ENCODE assay signal across 19 cellular contexts in the genomic region with DNA sequence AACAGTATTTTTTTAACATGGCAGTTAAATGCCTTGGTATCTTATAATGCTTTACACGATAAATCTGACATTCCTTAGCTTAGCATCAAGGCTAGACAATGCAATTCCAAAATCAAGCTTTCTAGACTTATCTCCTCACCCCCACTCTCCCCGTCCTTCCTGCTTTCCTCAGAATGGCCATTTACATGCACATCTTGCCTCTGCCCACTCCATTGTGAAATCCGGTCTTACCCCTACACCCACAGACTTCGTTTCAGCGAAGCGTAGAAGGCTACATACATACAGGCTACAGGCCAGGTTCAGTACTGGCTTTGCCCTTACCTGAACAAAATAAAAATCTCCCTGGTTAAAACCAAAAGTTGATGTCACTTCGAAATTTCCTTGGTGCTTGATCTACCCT. TPM values are rescaled to one million over a fixed set of nuclear protein-coding genes. Genes with fewer than 3 reads are reported as not detected.
DNase-seq lines count a peak whose midpoint lies in the region; ATAC-seq, FAIRE-seq and TF ChIP-seq lines count a peak whose summit lies in the region.
"Had no signal": no experiment of that assay in that cellular context is flagged by ENCODE, and none has a peak within 500 bp of the region (broad histone marks: within the 10 kb centered on the region; RNA-seq: fewer than 3 reads in every experiment).

No MANE protein-coding gene starts in this region.

- no peak overlapping the region for H2AFZ ChIP-seq in astrocyte (ENCODE audit: low read depth, low read length)

- H3K4me3 ChIP-seq in astrocyte (ENCODE audit: insufficient read depth, low read depth, low read length) (no peak overlapping the region), iPS DF 6.9 (ENCODE audit: low read length) (no peak overlapping the region)
- H3K4me3 ChIP-seq: Peyer's patch had no signal

- peaks cover 23% of the 10 kb centered on the region for H4K20me1 ChIP-seq in astrocyte (ENCODE audit: insufficient read depth, low read length)

- no peaks in the 10 kb centered on the region for H3K27me3 Mint-ChIP-seq in astrocyte (ENCODE audit: low read depth, unreplicated experiment)
- H3K27me3 Mint-ChIP-seq in progenitor cell of endocrine pancreas = no peaks in the 10 kb centered on the region
- H3K27me3 Mint-ChIP-seq in stimulated activated naive CD8-positive, alpha-beta T cell treated with anti-CD3 and anti-CD28 coated beads, Interleukin-15, amount 100 ng/mL, for 72 hours = no peaks in the 10 kb centered on the region
- H3K27me3 Mint-ChIP-seq: CD4-positive, alpha-beta T cell had no signal

- FAIRE-seq in HTR-8/SVneo (lab: Jason Lieb, UNC) (peak; percentile 49), astrocyte (lab: Jason Lieb, UNC) (no peak)

- no peak for ATAC-seq in stimulated activated naive CD8-positive, alpha-beta T cell treated with anti-CD3 and anti-CD28 coated beads, Interleukin-15, amount 100 ng/mL, for 72 hours
- ATAC-seq in GM18511 (IDR thresholded peaks at IDR 0.05; ENCODE audit: unreplicated experiment) = no peak

- H3K9me3 Mint-ChIP-seq in astrocyte (ENCODE audit: unreplicated experiment) (peaks cover 2% of the 10 kb centered on the region), progenitor cell of endocrine pancreas (ENCODE audit: low read depth) (peaks cover 26% of the 10 kb centered on the region)
- peaks cover 0 to 6% of the 10 kb centered on the region in 2 donors for H3K9me3 Mint-ChIP-seq in stimulated activated naive CD8-positive, alpha-beta T cell treated with anti-CD3 and anti-CD28 coated beads, Interleukin-15, amount 100 ng/mL, for 72 hours
- H3K9me3 Mint-ChIP-seq: CD4-positive, alpha-beta T cell had no signal

- no peaks in the 10 kb centered on the region for H3K4me1 Mint-ChIP-seq in astrocyte (ENCODE audit: low read depth, unreplicated experiment)
- H3K4me1 Mint-ChIP-seq in progenitor cell of endocrine pancreas (ENCODE audit: low read depth) = no peaks in the 10 kb centered on the region
- H3K4me1 Mint-ChIP-seq in stimulated activated naive CD8-positive, alpha-beta T cell treated with anti-CD3 and anti-CD28 coated beads, Interleukin-15, amount 100 ng/mL, for 72 hours = peaks cover 22% of the 10 kb centered on the region

- no peaks in the 10 kb centered on the region for H3K9me3 ChIP-seq in astrocyte (ENCODE audit: insufficient read depth, low read depth, low read length)
- no peaks in the 10 kb centered on the region for H3K9me3 ChIP-seq in iPS DF 6.9 (ENCODE audit: control insufficient read depth, insufficient read depth, low read length)
- H3K9me3 ChIP-seq: Peyer's patch had no signal

- H3K27ac ChIP-seq in astrocyte (ENCODE audit: low read depth, low read length) (no peak overlapping the region), iPS DF 6.9 (ENCODE audit: low read length) (no peak overlapping the region)
- H3K27ac ChIP-seq: HL-60, Peyer's patch had no signal

- TF ChIP-seq CTCF in astrocyte (IDR thresholded peaks at IDR 0.05; ENCODE audit: insufficient read depth, low read depth, low read length) (no peak), progenitor cell of endocrine pancreas (IDR thresholded peaks at IDR 0.05; ENCODE audit: unreplicated experiment) (no peak)

- H3K4me3 Mint-ChIP-seq in astrocyte (ENCODE audit: unreplicated experiment) (no peak overlapping the region), progenitor cell of endocrine pancreas (ENCODE audit: low read depth) (no peak overlapping the region)
- no peak overlapping the region for H3K4me3 Mint-ChIP-seq in stimulated activated naive CD8-positive, alpha-beta T cell treated with anti-CD3 and anti-CD28 coated beads, Interleukin-15, amount 100 ng/mL, for 72 hours
- H3K4me3 Mint-ChIP-seq: CD4-positive, alpha-beta T cell had no signal

- H3K27ac Mint-ChIP-seq in astrocyte (ENCODE audit: unreplicated experiment) = peak overlapping the region; percentile 2
- H3K27ac Mint-ChIP-seq in progenitor cell of endocrine pancreas = peak overlapping the region; percentile 26
- no peak overlapping the region for H3K27ac Mint-ChIP-seq in stimulated activated naive CD8-positive, alpha-beta T cell treated with anti-CD3 and anti-CD28 coated beads, Interleukin-15, amount 100 ng/mL, for 72 hours
- H3K27ac Mint-ChIP-seq: CD4-positive, alpha-beta T cell had no signal

- no CpG with 5 or more reads among the region's 7 CpGs for WGBS in iPS DF 6.9 (ENCODE audit: insufficient coverage, insufficient read length)

- DNase-seq in HTR-8/SVneo (ENCODE audit: insufficient read length, low spot score) (no peak), astrocyte (ENCODE audit: low read depth) (no peak), iPS DF 6.9 (ENCODE audit: low read depth, low spot score) (peak; percentile 20), progenitor cell of endocrine pancreas (ENCODE audit: low spot score, unreplicated experiment) (no peak), NCI-H2196 (lab: John Stamatoyannopoulos, UW; ENCODE audit: unreplicated experiment) (no peak)
- no peak for DNase-seq in stimulated activated naive CD8-positive, alpha-beta T cell treated with anti-CD3 and anti-CD28 coated beads, Interleukin-15, amount 100 ng/mL, for 72 hours
- DNase-seq: CD4-positive, alpha-beta T cell; COR-L47; DMS 273 treated with DMSO at 0.1 percent for 48 hours; KG1; NCI-H1105 treated with DMSO at 0.1 percent for 48 hours; NCI-H2029 treated with DMSO at 0.1 percent for 48 hours; NCI-H2171 treated with DMSO at 0.1 percent for 48 hours; NCI-H446; NCI-H526; Peyer's patch had no signal

- H3K4me1 ChIP-seq in astrocyte (ENCODE audit: insufficient read depth, low read length) (no peaks in the 10 kb centered on the region), iPS DF 6.9 (ENCODE audit: control insufficient read depth, insufficient read depth, low read length) (peaks cover 2% of the 10 kb centered on the region; the same call in 1 of the 2 replicates)
- H3K4me1 ChIP-seq: Peyer's patch had no signal

- no peaks in the 10 kb centered on the region for H3K27me3 ChIP-seq in astrocyte (ENCODE audit: insufficient read depth, low read length)
- no peaks in the 10 kb centered on the region for H3K27me3 ChIP-seq in iPS DF 6.9 (ENCODE audit: control insufficient read depth, insufficient read depth, low read length)
- H3K27me3 ChIP-seq: Peyer's patch had no signal

- no peak overlapping the region for H3K4me2 ChIP-seq in astrocyte (ENCODE audit: low read length)

- H3K36me3 Mint-ChIP-seq in astrocyte (ENCODE audit: low read depth, unreplicated experiment) (peaks cover 19% of the 10 kb centered on the region), progenitor cell of endocrine pancreas (ENCODE audit: insufficient read depth) (peaks cover 35% of the 10 kb centered on the region)

- H3K79me2 ChIP-seq in astrocyte (ENCODE audit: insufficient read depth, low read length) = peaks cover 23% of the 10 kb centered on the region

- H3K36me3 ChIP-seq in astrocyte (ENCODE audit: insufficient read depth, low read length) (no peaks in the 10 kb centered on the region), iPS DF 6.9 (ENCODE audit: control insufficient read depth, insufficient read depth, low read length) (no peaks in the 10 kb centered on the region; the same call in 1 of the 2 replicates)

- H3K9ac ChIP-seq in astrocyte (ENCODE audit: low read length) = no peak overlapping the region

RNA-seq across cellular contexts. Expression of a gene that starts 58.6 kb away (rescaled TPM):
- total RNA-seq in astrocyte (4.2 and 4.4 TPM in 2 replicates), progenitor cell of endocrine pancreas (9.2 and 10.7 TPM in 2 replicates)
- total RNA-seq: G401 had no signal

Comparison
In these comparisons a context has a peak if more than half of its experiments do, and no peak if none do; other contexts are left out.
1. H3K27ac Mint-ChIP-seq: peak in astrocyte (single experiment) and progenitor cell of endocrine pancreas (single experiment); none in stimulated activated naive CD8-positive, alpha-beta T cell treated with anti-CD3 and anti-CD28 coated beads, Interleukin-15, amount 100 ng/mL, for 72 hours (0 of 2).